27 cellular contexts compared by ENCODE assay signal in the genomic region with DNA sequence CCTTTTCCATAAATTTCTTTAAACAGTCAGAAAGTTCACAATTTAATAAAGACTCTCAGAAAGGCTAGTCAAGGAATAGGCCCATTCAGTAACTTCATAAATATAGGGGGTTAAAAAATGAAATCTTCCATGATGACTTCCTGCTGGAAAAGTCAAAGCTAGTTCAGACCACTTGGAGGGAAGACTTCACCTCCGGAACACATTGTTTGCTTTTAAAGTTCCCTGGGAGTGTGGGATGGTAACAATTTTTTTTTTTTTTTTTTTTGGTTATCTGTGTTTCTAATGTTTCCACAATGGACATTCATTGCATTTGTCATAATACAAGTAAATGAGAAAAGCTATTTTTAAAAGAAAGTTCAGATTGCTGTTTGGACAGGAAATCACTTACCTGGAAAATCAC. TPM values are rescaled to one million over a fixed set of nuclear protein-coding genes. Genes with fewer than 3 reads are reported as not detected.
"Had no signal": no experiment of that assay in that cellular context is flagged by ENCODE, and none has a peak within 500 bp of the region (broad histone marks: within the 10 kb centered on the region; RNA-seq: fewer than 3 reads in every experiment).

No MANE protein-coding gene starts in this region.

- DNase-seq: natural killer cell; occipital lobe; ovary; posterior cingulate gyrus; psoas muscle; right cardiac atrium; right lobe of liver; sigmoid colon; small intestine; stimulated activated CD4-positive, alpha-beta T cell treated with anti-CD3 and anti-CD28 coated beads, Interleukin-15, amount 100 ng/mL, for 24 hours; stimulated activated CD4-positive, alpha-beta T cell treated with anti-CD3 and anti-CD28 coated beads, Interleukin-2, amount 100 ng/mL, for 24 hours; stimulated activated CD4-positive, alpha-beta T cell treated with anti-CD3 and anti-CD28 coated beads, Interleukin-4, amount 100 ng/mL, for 1 hour; stimulated activated CD4-positive, alpha-beta T cell treated with anti-CD3 and anti-CD28 coated beads, Interleukin-4, amount 100 ng/mL, for 4 hours; stimulated activated CD8-positive, alpha-beta memory T cell treated with anti-CD3 and anti-CD28 coated beads, Interleukin-4, amount 100 ng/mL, for 48 hours; stimulated activated naive CD4-positive, alpha-beta T cell; stimulated activated naive CD8-positive, alpha-beta T cell treated with anti-CD3 and anti-CD28 coated beads, Interleukin-15, amount 100 ng/mL, for 72 hours; stimulated activated naive CD8-positive, alpha-beta T cell treated with anti-CD3 and anti-CD28 coated beads, Interleukin-15, Interleukin-2, amounts not matched to agents 100 U/mL and 50 U/mL, for 24 hours; substantia nigra; testis; tibial artery; transverse colon; upper lobe of right lung; uterus had no signal

- H3K79me2 ChIP-seq: parathyroid adenoma had no signal

- H3K4me2 ChIP-seq: neural progenitor cell had no signal

- H3K4me3 ChIP-seq: neural progenitor cell, ovary, psoas muscle, right lobe of liver, sigmoid colon, suprapubic skin, testis, tibial artery, transverse colon, upper lobe of right lung, uterus had no signal

- H3K36me3 ChIP-seq: neural progenitor cell, ovary, right lobe of liver, sigmoid colon, suprapubic skin, tibial artery, transverse colon, upper lobe of right lung, uterus had no signal

- FAIRE-seq: small intestine had no signal

- H3K27ac ChIP-seq: neural progenitor cell, ovary, parathyroid adenoma, psoas muscle, right lobe of liver, sigmoid colon, suprapubic skin, testis, tibial artery, transverse colon, upper lobe of right lung had no signal

- H2AFZ ChIP-seq: neural progenitor cell, parathyroid adenoma had no signal

- H3K9ac ChIP-seq: neural progenitor cell, parathyroid adenoma had no signal

- H3K4me1 ChIP-seq: parathyroid adenoma, psoas muscle, right lobe of liver, sigmoid colon, suprapubic skin, testis, transverse colon, upper lobe of right lung, uterus had no signal

- H3K9me3 ChIP-seq: ovary, psoas muscle, right lobe of liver, sigmoid colon, suprapubic skin, testis, tibial artery, transverse colon, upper lobe of right lung, uterus had no signal

- ATAC-seq: natural killer cell; psoas muscle; right cardiac atrium; right lobe of liver; stimulated activated memory B cell treated with anti-CD40 and anti-IgM and Interleukin-4, amounts not matched to agents 10 μg/mL and 1 μg/mL and 100 μg/mL, for 72 hours; stimulated activated naive CD8-positive, alpha-beta T cell treated with anti-CD3 and anti-CD28 coated beads, Interleukin-15, amount 100 ng/mL, for 72 hours; stimulated activated naive CD8-positive, alpha-beta T cell treated with anti-CD3 and anti-CD28 coated beads, Interleukin-15, Interleukin-2, amounts not matched to agents 100 U/mL and 50 U/mL, for 24 hours; upper lobe of right lung had no signal

- H3K27me3 ChIP-seq: neural progenitor cell, ovary, right lobe of liver, sigmoid colon, suprapubic skin, testis, tibial artery, transverse colon, upper lobe of right lung, uterus had no signal

RNA-seq across cellular contexts. Expression of a gene that starts 18.4 kb away (rescaled TPM):
- total RNA-seq: natural killer cell had no signal
